ENCODE assay signal across 1 cellular context in genomic region chr7:2353650-2354172, GRCh38.
TF ChIP-seq lines count a peak whose summit lies in the region.

No MANE protein-coding gene starts in this region.

TF ChIP-seq in HepG2, 621 proteins besides CTCF, POLR2A, EP300 and RAD21 (continued from another document and continues in another):
- TF ChIP-seq, protein P1, sequence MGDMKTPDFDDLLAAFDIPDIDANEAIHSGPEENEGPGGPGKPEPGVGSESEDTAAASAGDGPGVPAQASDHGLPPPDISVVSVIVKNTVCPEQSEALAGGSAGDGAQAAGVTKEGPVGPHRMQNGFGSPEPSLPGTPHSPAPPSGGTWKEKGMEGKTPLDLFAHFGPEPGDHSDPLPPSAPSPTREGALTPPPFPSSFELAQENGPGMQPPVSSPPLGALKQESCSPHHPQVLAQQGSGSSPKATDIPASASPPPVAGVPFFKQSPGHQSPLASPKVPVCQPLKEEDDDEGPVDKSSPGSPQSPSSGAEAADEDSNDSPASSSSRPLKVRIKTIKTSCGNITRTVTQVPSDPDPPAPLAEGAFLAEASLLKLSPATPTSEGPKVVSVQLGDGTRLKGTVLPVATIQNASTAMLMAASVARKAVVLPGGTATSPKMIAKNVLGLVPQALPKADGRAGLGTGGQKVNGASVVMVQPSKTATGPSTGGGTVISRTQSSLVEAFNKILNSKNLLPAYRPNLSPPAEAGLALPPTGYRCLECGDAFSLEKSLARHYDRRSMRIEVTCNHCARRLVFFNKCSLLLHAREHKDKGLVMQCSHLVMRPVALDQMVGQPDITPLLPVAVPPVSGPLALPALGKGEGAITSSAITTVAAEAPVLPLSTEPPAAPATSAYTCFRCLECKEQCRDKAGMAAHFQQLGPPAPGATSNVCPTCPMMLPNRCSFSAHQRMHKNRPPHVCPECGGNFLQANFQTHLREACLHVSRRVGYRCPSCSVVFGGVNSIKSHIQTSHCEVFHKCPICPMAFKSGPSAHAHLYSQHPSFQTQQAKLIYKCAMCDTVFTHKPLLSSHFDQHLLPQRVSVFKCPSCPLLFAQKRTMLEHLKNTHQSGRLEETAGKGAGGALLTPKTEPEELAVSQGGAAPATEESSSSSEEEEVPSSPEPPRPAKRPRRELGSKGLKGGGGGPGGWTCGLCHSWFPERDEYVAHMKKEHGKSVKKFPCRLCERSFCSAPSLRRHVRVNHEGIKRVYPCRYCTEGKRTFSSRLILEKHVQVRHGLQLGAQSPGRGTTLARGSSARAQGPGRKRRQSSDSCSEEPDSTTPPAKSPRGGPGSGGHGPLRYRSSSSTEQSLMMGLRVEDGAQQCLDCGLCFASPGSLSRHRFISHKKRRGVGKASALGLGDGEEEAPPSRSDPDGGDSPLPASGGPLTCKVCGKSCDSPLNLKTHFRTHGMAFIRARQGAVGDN (CRISPR knock-in tag; IDR thresholded peaks at IDR 0.05): peak; percentile 99
- peak; percentile 92 for TF ChIP-seq SATB2 (CRISPR knock-in tag; IDR thresholded peaks at IDR 0.05)
- no peak for TF ChIP-seq NFIB (CRISPR knock-in tag; IDR thresholded peaks at IDR 0.05; ENCODE audit: borderline replicate concordance)
- TF ChIP-seq TAF15 (IDR thresholded peaks at IDR 0.05; ENCODE audit: low read depth, low read length, poor library complexity, severe bottlenecking): no peak
- no peak for TF ChIP-seq FOXO4 (CRISPR knock-in tag; conservative IDR thresholded peaks at IDR 0.05)
- TF ChIP-seq, protein P2, sequence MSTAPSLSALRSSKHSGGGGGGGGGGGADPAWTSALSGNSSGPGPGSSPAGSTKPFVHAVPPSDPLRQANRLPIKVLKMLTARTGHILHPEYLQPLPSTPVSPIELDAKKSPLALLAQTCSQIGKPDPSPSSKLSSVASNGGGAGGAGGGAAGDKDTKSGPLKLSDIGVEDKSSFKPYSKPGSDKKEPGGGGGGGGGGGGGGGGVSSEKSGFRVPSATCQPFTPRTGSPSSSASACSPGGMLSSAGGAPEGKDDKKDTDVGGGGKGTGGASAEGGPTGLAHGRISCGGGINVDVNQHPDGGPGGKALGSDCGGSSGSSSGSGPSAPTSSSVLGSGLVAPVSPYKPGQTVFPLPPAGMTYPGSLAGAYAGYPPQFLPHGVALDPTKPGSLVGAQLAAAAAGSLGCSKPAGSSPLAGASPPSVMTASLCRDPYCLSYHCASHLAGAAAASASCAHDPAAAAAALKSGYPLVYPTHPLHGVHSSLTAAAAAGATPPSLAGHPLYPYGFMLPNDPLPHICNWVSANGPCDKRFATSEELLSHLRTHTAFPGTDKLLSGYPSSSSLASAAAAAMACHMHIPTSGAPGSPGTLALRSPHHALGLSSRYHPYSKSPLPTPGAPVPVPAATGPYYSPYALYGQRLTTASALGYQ (CRISPR knock-in tag; IDR thresholded peaks at IDR 0.05): peak; percentile 41; the same call in 1 of the 2 replicates
- TF ChIP-seq ZNF264 (CRISPR knock-in tag; IDR thresholded peaks at IDR 0.05): peak; percentile 74; the same call in 1 of the 2 replicates
- TF ChIP-seq ZNF615 (CRISPR knock-in tag; IDR thresholded peaks at IDR 0.05; ENCODE audit: borderline replicate concordance): no peak
- no peak for TF ChIP-seq SMC3 (IDR thresholded peaks at IDR 0.05; ENCODE audit: low read length)
- no peak for TF ChIP-seq KDM1A (CRISPR knock-in tag; IDR thresholded peaks at IDR 0.05)
- peak; percentile 89 for TF ChIP-seq ZNF510 (CRISPR knock-in tag; IDR thresholded peaks at IDR 0.05; ENCODE audit: low read depth)
- TF ChIP-seq ZNF839 (CRISPR knock-in tag; IDR thresholded peaks at IDR 0.05; ENCODE audit: borderline replicate concordance): no peak
- TF ChIP-seq ZNF749 (CRISPR knock-in tag; IDR thresholded peaks at IDR 0.05; ENCODE audit: borderline replicate concordance): 0 out of 2 replicates have a peak, but pooled peaks have one; percentile 90
- no peak for TF ChIP-seq JUNB (CRISPR knock-in tag; IDR thresholded peaks at IDR 0.05; ENCODE audit: borderline replicate concordance)
- peak; percentile 91; the same call in 1 of the 2 replicates for TF ChIP-seq ARID2 (CRISPR knock-in tag; IDR thresholded peaks at IDR 0.05; ENCODE audit: borderline replicate concordance)
- TF ChIP-seq KAT8 (CRISPR knock-in tag; IDR thresholded peaks at IDR 0.05): peak; percentile 64
- no peak for TF ChIP-seq ZNF382 (CRISPR knock-in tag; IDR thresholded peaks at IDR 0.05; ENCODE audit: borderline replicate concordance)
- no peak for TF ChIP-seq GMEB2 (CRISPR knock-in tag; IDR thresholded peaks at IDR 0.05; ENCODE audit: low read depth)
- 0 out of 2 replicates have a peak, but pooled peaks have one; percentile 17 for TF ChIP-seq ZBTB21 (CRISPR knock-in tag; IDR thresholded peaks at IDR 0.05)
- TF ChIP-seq ZNF547 (CRISPR knock-in tag; IDR thresholded peaks at IDR 0.05): peak; percentile 58; the same call in 1 of the 2 replicates
- TF ChIP-seq CCDC6 (CRISPR knock-in tag; IDR thresholded peaks at IDR 0.05): no peak
- TF ChIP-seq, protein P3, sequence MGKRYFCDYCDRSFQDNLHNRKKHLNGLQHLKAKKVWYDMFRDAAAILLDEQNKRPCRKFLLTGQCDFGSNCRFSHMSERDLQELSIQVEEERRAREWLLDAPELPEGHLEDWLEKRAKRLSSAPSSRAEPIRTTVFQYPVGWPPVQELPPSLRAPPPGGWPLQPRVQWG (CRISPR knock-in tag; IDR thresholded peaks at IDR 0.05; ENCODE audit: borderline replicate concordance, low read depth): no peak
- no peak; the same call in none of the 2 replicates for TF ChIP-seq YEATS4 (CRISPR knock-in tag; IDR thresholded peaks at IDR 0.05; ENCODE audit: borderline replicate concordance)
- no peak for TF ChIP-seq BATF2 (CRISPR knock-in tag; IDR thresholded peaks at IDR 0.05)
- TF ChIP-seq NFATC3 (CRISPR knock-in tag; IDR thresholded peaks at IDR 0.05): no peak
- TF ChIP-seq POLR2G (IDR thresholded peaks at IDR 0.05; ENCODE audit: low read depth, low read length): peak; percentile 96
- no peak for TF ChIP-seq ELF1 (CRISPR knock-in tag; IDR thresholded peaks at IDR 0.05)
- TF ChIP-seq PHF21A (CRISPR knock-in tag; IDR thresholded peaks at IDR 0.05): no peak; the same call in 1 of the 2 replicates
- peak; percentile 93; the same call in 1 of the 2 replicates for TF ChIP-seq KLF15 (CRISPR knock-in tag; IDR thresholded peaks at IDR 0.05; ENCODE audit: borderline replicate concordance)
- TF ChIP-seq ZNF44 (CRISPR knock-in tag; IDR thresholded peaks at IDR 0.05): no peak
- peak; percentile 88 for TF ChIP-seq ZNF766 (CRISPR knock-in tag; IDR thresholded peaks at IDR 0.05; ENCODE audit: borderline replicate concordance)
- peak; percentile 66; the same call in 1 of the 2 replicates for TF ChIP-seq ZNF430 (CRISPR knock-in tag; IDR thresholded peaks at IDR 0.05)
- no peak; the same call in 1 of the 2 replicates for TF ChIP-seq KAT7 (CRISPR knock-in tag; IDR thresholded peaks at IDR 0.05; ENCODE audit: borderline replicate concordance)
- TF ChIP-seq YEATS2 (CRISPR knock-in tag; IDR thresholded peaks at IDR 0.05; ENCODE audit: borderline replicate concordance): peak; percentile 75
- peak; percentile 24; the same call in 1 of the 2 replicates for TF ChIP-seq NR2C2 (CRISPR knock-in tag; IDR thresholded peaks at IDR 0.05; ENCODE audit: borderline replicate concordance)
- TF ChIP-seq, protein P4, sequence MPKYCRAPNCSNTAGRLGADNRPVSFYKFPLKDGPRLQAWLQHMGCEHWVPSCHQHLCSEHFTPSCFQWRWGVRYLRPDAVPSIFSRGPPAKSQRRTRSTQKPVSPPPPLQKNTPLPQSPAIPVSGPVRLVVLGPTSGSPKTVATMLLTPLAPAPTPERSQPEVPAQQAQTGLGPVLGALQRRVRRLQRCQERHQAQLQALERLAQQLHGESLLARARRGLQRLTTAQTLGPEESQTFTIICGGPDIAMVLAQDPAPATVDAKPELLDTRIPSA (CRISPR knock-in tag; IDR thresholded peaks at IDR 0.05; ENCODE audit: borderline replicate concordance): peak; percentile 63; the same call in 1 of the 2 replicates
- no peak; the same call in 1 of the 2 replicates for TF ChIP-seq SMAD3 (CRISPR knock-in tag; IDR thresholded peaks at IDR 0.05)
- peak; percentile 87 for TF ChIP-seq TGIF2 (CRISPR knock-in tag; IDR thresholded peaks at IDR 0.05)
- TF ChIP-seq XBP1 (CRISPR knock-in tag; IDR thresholded peaks at IDR 0.05): no peak
- 0 out of 2 replicates have a peak, but pooled peaks have one; percentile 45 for TF ChIP-seq DDIT3 (CRISPR knock-in tag; IDR thresholded peaks at IDR 0.05)
- 0 out of 2 replicates have a peak, but pooled peaks have one; percentile 76 for TF ChIP-seq ZNF616 (CRISPR knock-in tag; IDR thresholded peaks at IDR 0.05; ENCODE audit: low read depth)
- TF ChIP-seq ZSCAN21 (CRISPR knock-in tag; IDR thresholded peaks at IDR 0.05; ENCODE audit: borderline replicate concordance): peak; percentile 87; the same call in 1 of the 2 replicates
- TF ChIP-seq, protein P5, sequence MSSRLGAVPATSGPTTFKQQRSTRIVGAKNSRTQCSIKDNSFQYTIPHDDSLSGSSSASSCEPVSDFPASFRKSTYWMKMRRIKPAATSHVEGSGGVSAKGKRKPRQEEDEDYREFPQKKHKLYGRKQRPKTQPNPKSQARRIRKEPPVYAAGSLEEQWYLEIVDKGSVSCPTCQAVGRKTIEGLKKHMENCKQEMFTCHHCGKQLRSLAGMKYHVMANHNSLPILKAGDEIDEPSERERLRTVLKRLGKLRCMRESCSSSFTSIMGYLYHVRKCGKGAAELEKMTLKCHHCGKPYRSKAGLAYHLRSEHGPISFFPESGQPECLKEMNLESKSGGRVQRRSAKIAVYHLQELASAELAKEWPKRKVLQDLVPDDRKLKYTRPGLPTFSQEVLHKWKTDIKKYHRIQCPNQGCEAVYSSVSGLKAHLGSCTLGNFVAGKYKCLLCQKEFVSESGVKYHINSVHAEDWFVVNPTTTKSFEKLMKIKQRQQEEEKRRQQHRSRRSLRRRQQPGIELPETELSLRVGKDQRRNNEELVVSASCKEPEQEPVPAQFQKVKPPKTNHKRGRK (CRISPR knock-in tag; IDR thresholded peaks at IDR 0.05): no peak
- no peak for TF ChIP-seq ARID3A (IDR thresholded peaks at IDR 0.05; ENCODE audit: low read depth, low read length)
- TF ChIP-seq ZNF878 (CRISPR knock-in tag; IDR thresholded peaks at IDR 0.05): 0 out of 2 replicates have a peak, but pooled peaks have one; percentile 76
- TF ChIP-seq ZBTB33 (CRISPR knock-in tag; IDR thresholded peaks at IDR 0.05): peak; percentile 73
- TF ChIP-seq, protein P6, sequence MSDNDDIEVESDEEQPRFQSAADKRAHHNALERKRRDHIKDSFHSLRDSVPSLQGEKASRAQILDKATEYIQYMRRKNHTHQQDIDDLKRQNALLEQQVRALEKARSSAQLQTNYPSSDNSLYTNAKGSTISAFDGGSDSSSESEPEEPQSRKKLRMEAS (IDR thresholded peaks at IDR 0.05): peak; percentile 100
